ENCODE assay signal across 8 cellular contexts in the genomic region with DNA sequence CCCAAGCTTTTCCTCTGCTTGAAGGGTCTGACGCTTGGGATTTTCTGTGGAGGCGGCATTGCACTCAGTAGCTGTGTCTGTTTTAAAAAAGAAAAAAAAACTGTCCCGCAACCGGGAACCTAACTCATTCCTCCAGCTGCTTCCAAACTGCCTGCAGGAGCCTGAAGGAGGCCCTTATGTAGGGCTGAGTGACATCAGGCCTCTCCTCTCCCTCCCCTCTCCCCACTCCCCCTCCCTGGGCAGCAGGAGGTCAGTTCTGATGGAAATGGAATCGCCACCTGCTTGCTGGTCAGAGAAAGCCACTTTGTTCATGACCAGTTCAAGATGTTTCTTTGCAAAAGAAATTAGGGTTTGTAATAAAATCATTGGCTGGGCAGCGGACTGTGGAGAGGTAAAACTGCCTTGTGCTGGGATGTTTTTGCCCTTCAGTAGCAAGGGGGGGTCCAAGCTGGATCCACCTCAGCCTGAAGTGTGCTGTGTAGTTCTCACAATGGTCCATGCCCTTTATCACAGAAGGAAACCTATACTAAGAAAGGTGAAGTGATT. TPM values are rescaled to one million over a fixed set of nuclear protein-coding genes. Genes with fewer than 3 reads are reported as not detected.
DNase-seq lines count a peak whose midpoint lies in the region; ATAC-seq and TF ChIP-seq lines count a peak whose summit lies in the region.

A gene (minus strand): TSS at position 149 of the 546 bp plus-strand sequence. CDS start 90 bp downstream, at position 59.

- H3K4me1 Mint-ChIP-seq in activated CD8-positive, alpha-beta T cell treated with anti-CD3 and anti-CD28 coated beads for 36 hours (ENCODE audit: low read depth): peaks cover 4% of the 10 kb centered on the region

- H3K4me3 ChIP-seq in H7 (ENCODE audit: insufficient read depth, low read depth, low read length) (peak within 1 kb of the TSS; percentile 49), iPS-11a (ENCODE audit: low read depth, low read length) (peak within 1 kb of the TSS; percentile 48), skeletal muscle cell (ENCODE audit: low read depth, low read length) (peak within 1 kb of the TSS; percentile 33)

- no peak within 1 kb of the TSS for H3K27ac Mint-ChIP-seq in activated CD8-positive, alpha-beta T cell treated with anti-CD3 and anti-CD28 coated beads for 36 hours

- H3K27me3 ChIP-seq in H7 (ENCODE audit: control insufficient read depth, insufficient read depth, low read length): peaks cover 2% of the 10 kb centered on the region; the same call in 1 of the 2 replicates

- peak; percentile 43 for DNase-seq in H7
- DNase-seq in activated CD8-positive, alpha-beta T cell treated with anti-CD3 and anti-CD28 coated beads for 36 hours: no peak
- no peak for DNase-seq in skeletal muscle cell (ENCODE audit: low read depth)
- no peak for DNase-seq in SIG-M5 treated with dmso at 0.1 percent for 504 hours (lab: John Stamatoyannopoulos, UW; ENCODE audit: unreplicated experiment)
- DNase-seq in DMS53 treated with DMSO at 0.1 percent for 48 hours (lab: John Stamatoyannopoulos, UW; ENCODE audit: unreplicated experiment): no peak
- no peak for DNase-seq in NCI-H1092 (lab: John Stamatoyannopoulos, UW)

- peaks cover 5% of the 10 kb centered on the region for H3K27me3 Mint-ChIP-seq in activated CD8-positive, alpha-beta T cell treated with anti-CD3 and anti-CD28 coated beads for 36 hours

- no peaks in the 10 kb centered on the region for H3K36me3 ChIP-seq in H7 (replicated peaks; ENCODE audit: control insufficient read depth, insufficient read depth, low read length)

- no peaks in the 10 kb centered on the region for H3K36me3 Mint-ChIP-seq in activated CD8-positive, alpha-beta T cell treated with anti-CD3 and anti-CD28 coated beads for 36 hours (ENCODE audit: low read depth)

- no peak for ATAC-seq in activated CD8-positive, alpha-beta T cell treated with anti-CD3 and anti-CD28 coated beads for 36 hours
- ATAC-seq in HG02642 (IDR thresholded peaks at IDR 0.05; ENCODE audit: poor library complexity, unreplicated experiment): no peak

- intact Hi-C loops in activated CD8-positive, alpha-beta T cell treated with anti-CD3 and anti-CD28 coated beads for 36 hours (cut with micrococcal nuclease): loop anchor here (10.0 kb wide), 1 partner anchor 464 kb away; a partner anchor contains a TSS

- H3K9me3 Mint-ChIP-seq in activated CD8-positive, alpha-beta T cell treated with anti-CD3 and anti-CD28 coated beads for 36 hours: no peaks in the 10 kb centered on the region

- H3K4me3 Mint-ChIP-seq in activated CD8-positive, alpha-beta T cell treated with anti-CD3 and anti-CD28 coated beads for 36 hours: peak within 1 kb of the TSS; percentile 24

- TF ChIP-seq CTCF in activated CD8-positive, alpha-beta T cell treated with anti-CD3 and anti-CD28 coated beads for 36 hours (IDR thresholded peaks at IDR 0.05): no peak

- CTCF ChIA-PET in activated CD8-positive, alpha-beta T cell treated with anti-CD3 and anti-CD28 coated beads for 36 hours (lab: Charles Lee): interaction anchor here (0.6 to 3.4 kb wide), 29 partner anchors 8 to 479 kb away, joined by 3 to 27 read pairs (median 3); no protein-coding TSS in a partner anchor

- POLR2A ChIA-PET in activated CD8-positive, alpha-beta T cell treated with anti-CD3 and anti-CD28 coated beads for 36 hours (lab: Charles Lee): no interaction called here

RNA-seq across cellular contexts. Expression of the gene that starts here (rescaled TPM):
- 0.76 and 1.3 TPM in 2 replicates for total RNA-seq in H7 (2014; rRNA removed; shearing (Covaris generic))
- total RNA-seq in activated CD8-positive, alpha-beta T cell treated with anti-CD3 and anti-CD28 coated beads for 36 hours: not detected
